In the genomic region with DNA sequence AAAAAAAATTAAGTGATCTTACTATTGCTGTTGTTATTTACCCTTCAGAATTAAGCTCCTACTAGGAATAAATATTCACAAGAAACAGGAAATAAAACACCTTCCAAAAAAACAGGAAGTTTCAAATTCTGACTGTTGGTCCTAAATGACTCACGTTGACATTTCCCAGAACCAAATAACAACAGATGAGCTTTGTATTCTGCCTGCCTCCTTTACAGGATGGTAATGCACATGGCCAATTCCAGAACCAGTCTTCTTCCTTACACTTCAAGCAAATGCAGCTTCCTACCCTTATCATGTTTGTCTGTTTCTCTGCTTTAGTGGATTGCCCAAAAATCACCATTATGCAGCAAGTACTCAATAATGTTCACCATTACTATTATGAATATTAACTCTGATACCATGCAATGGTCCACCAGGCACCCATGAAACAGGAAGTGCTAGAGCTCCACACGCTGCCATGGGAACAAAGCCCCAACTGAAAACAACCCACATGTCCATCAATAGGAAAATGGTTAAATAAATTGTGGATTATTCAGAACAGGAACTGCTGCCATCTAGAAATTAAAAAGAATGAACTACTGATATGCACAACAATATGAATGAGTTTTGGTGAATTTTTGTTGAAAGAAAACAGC, we compare ENCODE assay signal across 1 cellular context.
A peak's percentile ranks its signal among the peaks of the same experiment; 100 is the strongest.
TF ChIP-seq lines count a peak whose summit lies in the region.

No MANE protein-coding gene starts in this region.

TF ChIP-seq in K562, 482 proteins besides CTCF, POLR2A, EP300 and RAD21 (continued from another document and continues in another):
- TF ChIP-seq, protein P1, sequence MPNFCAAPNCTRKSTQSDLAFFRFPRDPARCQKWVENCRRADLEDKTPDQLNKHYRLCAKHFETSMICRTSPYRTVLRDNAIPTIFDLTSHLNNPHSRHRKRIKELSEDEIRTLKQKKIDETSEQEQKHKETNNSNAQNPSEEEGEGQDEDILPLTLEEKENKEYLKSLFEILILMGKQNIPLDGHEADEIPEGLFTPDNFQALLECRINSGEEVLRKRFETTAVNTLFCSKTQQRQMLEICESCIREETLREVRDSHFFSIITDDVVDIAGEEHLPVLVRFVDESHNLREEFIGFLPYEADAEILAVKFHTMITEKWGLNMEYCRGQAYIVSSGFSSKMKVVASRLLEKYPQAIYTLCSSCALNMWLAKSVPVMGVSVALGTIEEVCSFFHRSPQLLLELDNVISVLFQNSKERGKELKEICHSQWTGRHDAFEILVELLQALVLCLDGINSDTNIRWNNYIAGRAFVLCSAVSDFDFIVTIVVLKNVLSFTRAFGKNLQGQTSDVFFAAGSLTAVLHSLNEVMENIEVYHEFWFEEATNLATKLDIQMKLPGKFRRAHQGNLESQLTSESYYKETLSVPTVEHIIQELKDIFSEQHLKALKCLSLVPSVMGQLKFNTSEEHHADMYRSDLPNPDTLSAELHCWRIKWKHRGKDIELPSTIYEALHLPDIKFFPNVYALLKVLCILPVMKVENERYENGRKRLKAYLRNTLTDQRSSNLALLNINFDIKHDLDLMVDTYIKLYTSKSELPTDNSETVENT (CRISPR knock-in tag; IDR thresholded peaks at IDR 0.05): no peak
- TF ChIP-seq STAG1 (CRISPR knock-in tag; IDR thresholded peaks at IDR 0.05; ENCODE audit: borderline replicate concordance) (no peak), ZNF75A (CRISPR knock-in tag; IDR thresholded peaks at IDR 0.05) (no peak), CCNT2 (IDR thresholded peaks at IDR 0.05; ENCODE audit: borderline replicate concordance, extremely low read depth, insufficient read length, low read depth, low read length) (no peak), RFX1 (IDR thresholded peaks at IDR 0.05) (peak; percentile 83), TCFL5 (CRISPR knock-in tag; conservative IDR thresholded peaks at IDR 0.05) (no peak), SP1 (CRISPR knock-in tag; IDR thresholded peaks at IDR 0.05) (no peak), CBFA2T3 (IDR thresholded peaks at IDR 0.05) (no peak), MIER1 (IDR thresholded peaks at IDR 0.05; ENCODE audit: low read depth) (no peak), GTF2B (IDR thresholded peaks at IDR 0.05; ENCODE audit: extremely low read depth, insufficient read length) (no peak), ZNF583 (CRISPR knock-in tag; IDR thresholded peaks at IDR 0.05) (no peak), BMI1 (IDR thresholded peaks at IDR 0.05; ENCODE audit: low read length) (no peak), HSF4 (CRISPR knock-in tag; IDR thresholded peaks at IDR 0.05; ENCODE audit: borderline replicate concordance) (no peak), BRF1 (IDR thresholded peaks at IDR 0.05; ENCODE audit: borderline replicate concordance, extremely low read depth, insufficient read length) (no peak), EZH2 (IDR thresholded peaks at IDR 0.05; ENCODE audit: borderline replicate concordance, low read depth, low read length) (no peak), ZNF655 (CRISPR knock-in tag; IDR thresholded peaks at IDR 0.05) (no peak), ZNF609 (CRISPR knock-in tag; IDR thresholded peaks at IDR 0.05; ENCODE audit: borderline replicate concordance) (no peak), DMBX1 (CRISPR knock-in tag; IDR thresholded peaks at IDR 0.05; ENCODE audit: borderline replicate concordance) (no peak), UBTF (IDR thresholded peaks at IDR 0.05; ENCODE audit: borderline replicate concordance in 1 of 2, low read depth in 2 of 2, low read length in 2 of 2) (no peak), TCF7 (IDR thresholded peaks at IDR 0.05; ENCODE audit: borderline replicate concordance) (no peak), PATZ1 (CRISPR knock-in tag; IDR thresholded peaks at IDR 0.05; ENCODE audit: borderline replicate concordance) (no peak), ZNF77 (CRISPR knock-in tag; IDR thresholded peaks at IDR 0.05) (no peak), EGR1 (conservative IDR thresholded peaks at IDR 0.05) (no peak), ESRRA (IDR thresholded peaks at IDR 0.05; ENCODE audit: borderline replicate concordance, low read depth) (no peak), EWSR1 (IDR thresholded peaks at IDR 0.05; ENCODE audit: borderline replicate concordance, low read depth, partially characterized antibody) (no peak), ZNF23 (CRISPR knock-in tag; IDR thresholded peaks at IDR 0.05) (no peak), FOXM1 (IDR thresholded peaks at IDR 0.05; ENCODE audit: low read depth) (peak; percentile 32; the same call in 1 of the 2 replicates), FOXM1 (CRISPR knock-in tag; IDR thresholded peaks at IDR 0.05; ENCODE audit: low read depth) (no peak), ZNF354B (CRISPR knock-in tag; IDR thresholded peaks at IDR 0.05) (no peak), MED1 (CRISPR knock-in tag; IDR thresholded peaks at IDR 0.05; ENCODE audit: borderline replicate concordance) (no peak)
- TF ChIP-seq, protein P2, sequence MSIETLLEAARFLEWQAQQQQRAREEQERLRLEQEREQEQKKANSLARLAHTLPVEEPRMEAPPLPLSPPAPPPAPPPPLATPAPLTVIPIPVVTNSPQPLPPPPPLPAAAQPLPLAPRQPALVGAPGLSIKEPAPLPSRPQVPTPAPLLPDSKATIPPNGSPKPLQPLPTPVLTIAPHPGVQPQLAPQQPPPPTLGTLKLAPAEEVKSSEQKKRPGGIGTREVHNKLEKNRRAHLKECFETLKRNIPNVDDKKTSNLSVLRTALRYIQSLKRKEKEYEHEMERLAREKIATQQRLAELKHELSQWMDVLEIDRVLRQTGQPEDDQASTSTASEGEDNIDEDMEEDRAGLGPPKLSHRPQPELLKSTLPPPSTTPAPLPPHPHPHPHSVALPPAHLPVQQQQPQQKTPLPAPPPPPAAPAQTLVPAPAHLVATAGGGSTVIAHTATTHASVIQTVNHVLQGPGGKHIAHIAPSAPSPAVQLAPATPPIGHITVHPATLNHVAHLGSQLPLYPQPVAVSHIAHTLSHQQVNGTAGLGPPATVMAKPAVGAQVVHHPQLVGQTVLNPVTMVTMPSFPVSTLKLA (conservative IDR thresholded peaks at IDR 0.05): peak; percentile 72 to 74
- TF ChIP-seq, protein P3, sequence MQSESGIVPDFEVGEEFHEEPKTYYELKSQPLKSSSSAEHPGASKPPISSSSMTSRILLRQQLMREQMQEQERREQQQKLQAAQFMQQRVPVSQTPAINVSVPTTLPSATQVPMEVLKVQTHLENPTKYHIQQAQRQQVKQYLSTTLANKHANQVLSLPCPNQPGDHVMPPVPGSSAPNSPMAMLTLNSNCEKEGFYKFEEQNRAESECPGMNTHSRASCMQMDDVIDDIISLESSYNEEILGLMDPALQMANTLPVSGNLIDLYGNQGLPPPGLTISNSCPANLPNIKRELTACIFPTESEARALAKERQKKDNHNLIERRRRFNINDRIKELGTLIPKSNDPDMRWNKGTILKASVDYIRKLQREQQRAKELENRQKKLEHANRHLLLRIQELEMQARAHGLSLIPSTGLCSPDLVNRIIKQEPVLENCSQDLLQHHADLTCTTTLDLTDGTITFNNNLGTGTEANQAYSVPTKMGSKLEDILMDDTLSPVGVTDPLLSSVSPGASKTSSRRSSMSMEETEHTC (IDR thresholded peaks at IDR 0.05): no peak
- TF ChIP-seq, protein P4, sequence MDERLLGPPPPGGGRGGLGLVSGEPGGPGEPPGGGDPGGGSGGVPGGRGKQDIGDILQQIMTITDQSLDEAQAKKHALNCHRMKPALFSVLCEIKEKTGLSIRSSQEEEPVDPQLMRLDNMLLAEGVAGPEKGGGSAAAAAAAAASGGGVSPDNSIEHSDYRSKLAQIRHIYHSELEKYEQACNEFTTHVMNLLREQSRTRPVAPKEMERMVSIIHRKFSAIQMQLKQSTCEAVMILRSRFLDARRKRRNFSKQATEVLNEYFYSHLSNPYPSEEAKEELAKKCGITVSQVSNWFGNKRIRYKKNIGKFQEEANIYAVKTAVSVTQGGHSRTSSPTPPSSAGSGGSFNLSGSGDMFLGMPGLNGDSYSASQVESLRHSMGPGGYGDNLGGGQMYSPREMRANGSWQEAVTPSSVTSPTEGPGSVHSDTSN (CRISPR knock-in tag; IDR thresholded peaks at IDR 0.05; ENCODE audit: low read depth): no peak
- TF ChIP-seq, protein P4 (tag; conservative IDR thresholded peaks at IDR 0.05; ENCODE audit: low read depth): no peak
- TF ChIP-seq, protein P5, sequence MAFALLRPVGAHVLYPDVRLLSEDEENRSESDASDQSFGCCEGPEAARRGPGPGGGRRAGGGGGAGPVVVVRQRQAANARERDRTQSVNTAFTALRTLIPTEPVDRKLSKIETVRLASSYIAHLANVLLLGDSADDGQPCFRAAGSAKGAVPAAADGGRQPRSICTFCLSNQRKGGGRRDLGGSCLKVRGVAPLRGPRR (CRISPR knock-in tag; IDR thresholded peaks at IDR 0.05): no peak
